In the genomic region with DNA sequence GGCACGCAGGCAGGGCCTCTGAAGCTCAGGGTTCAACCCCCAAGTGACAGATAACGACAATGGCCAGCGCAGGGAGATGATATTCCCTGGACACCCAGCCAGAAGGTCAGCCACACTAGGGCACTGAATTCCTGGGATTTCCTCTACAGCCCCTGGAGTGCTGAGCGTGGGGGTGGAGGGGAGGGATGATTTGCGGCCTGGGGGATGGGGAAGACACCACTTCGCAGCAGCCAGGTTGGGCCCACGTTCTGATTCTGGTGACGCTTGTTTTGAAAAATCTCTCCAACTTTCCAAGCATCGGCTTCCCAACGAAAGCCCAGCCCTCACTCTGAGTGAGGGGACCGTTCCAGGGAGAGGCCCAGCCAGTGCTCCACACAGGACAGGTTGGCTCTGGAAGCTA, we compare ENCODE assay signal across 1 cellular context.
TF ChIP-seq lines count a peak whose summit lies in the region.

No MANE protein-coding gene starts in this region.

TF ChIP-seq in GM23338, 12 proteins besides CTCF, POLR2A, EP300 and RAD21:
- TF ChIP-seq NANOG (IDR thresholded peaks at IDR 0.05; ENCODE audit: borderline replicate concordance) (no peak), REST (IDR thresholded peaks at IDR 0.05; ENCODE audit: unreplicated experiment) (no peak), EZH2 (IDR thresholded peaks at IDR 0.05; ENCODE audit: low read depth, unreplicated experiment) (no peak)
